Comparison of ENCODE assay signal across 10 cellular contexts in the genomic region with DNA sequence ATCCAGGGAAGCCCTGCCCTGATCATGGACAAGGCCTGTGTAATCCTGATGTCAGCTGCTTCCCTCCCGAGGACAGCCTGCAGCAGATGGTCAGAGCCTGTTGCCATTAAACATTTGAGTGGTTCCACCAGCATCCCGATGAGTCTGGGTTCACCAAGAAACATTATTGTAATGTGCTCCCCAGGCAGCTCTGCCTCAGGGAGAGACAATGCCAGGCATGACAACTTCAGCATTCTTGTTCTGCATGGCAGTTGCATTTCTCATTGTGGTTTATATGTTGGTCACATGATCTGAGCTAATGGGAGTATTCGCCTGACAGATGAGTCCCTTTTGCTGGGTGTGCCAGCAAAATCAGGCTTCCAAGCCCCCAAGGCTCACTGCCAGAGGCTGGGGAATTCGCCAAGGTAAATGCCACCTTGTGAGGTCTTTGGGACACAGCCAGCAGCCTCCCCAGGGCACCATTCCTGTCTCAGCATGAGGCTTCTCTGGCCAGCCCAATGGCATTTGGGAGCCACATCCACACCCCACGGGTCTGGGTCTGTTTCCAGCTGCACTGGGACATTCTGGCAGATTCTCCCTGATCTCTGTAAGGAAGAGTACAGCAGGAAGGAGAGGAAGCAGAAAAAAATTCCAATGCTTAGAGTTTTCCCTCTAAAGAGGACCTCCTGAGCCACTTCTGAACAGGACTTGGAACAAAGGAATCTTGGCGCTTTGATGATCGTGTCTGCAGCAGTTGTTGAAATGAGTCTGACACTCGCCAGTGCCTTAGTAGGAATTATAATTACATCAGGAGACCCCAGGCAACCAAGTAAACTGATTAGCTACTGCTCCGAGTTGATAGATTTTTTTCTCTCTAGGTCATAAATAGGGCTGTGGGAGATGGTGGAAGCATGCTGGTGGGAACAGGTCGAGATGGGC. TPM values are rescaled to one million over a fixed set of nuclear protein-coding genes. Genes with fewer than 3 reads are reported as not detected.
DNase-seq lines count a peak whose midpoint lies in the region; FAIRE-seq and TF ChIP-seq lines count a peak whose summit lies in the region.
"Had no signal": no experiment of that assay in that cellular context is flagged by ENCODE, and none has a peak within 500 bp of the region (broad histone marks: within the 10 kb centered on the region; RNA-seq: fewer than 3 reads in every experiment).

No MANE protein-coding gene starts in this region.

- 2 to 3% methylated on average over 10 of the region's 10 CpGs for WGBS in GM23248 (ENCODE audit: low coverage in 1 of 2, low lambda C conversion rate in 2 of 2, missing lambda C conversion rate in 2 of 2), 2 experiments

- H2AFZ ChIP-seq in GM23248, result no peak overlapping the region

- H3K9me2 ChIP-seq in GM23248 (ENCODE audit: insufficient read depth), result no peaks in the 10 kb centered on the region

- no peak overlapping the region for H3K27ac ChIP-seq in GM23248

- H3K4me3 ChIP-seq in GM23248 (no peak overlapping the region), bronchial epithelial cell (ENCODE audit: low read depth, low read length) (no peak overlapping the region)

- no peaks in the 10 kb centered on the region for H4K20me1 ChIP-seq in GM23248 (ENCODE audit: insufficient read depth)

- no peak overlapping the region for H3K4me3 Mint-ChIP-seq in osteocyte (ENCODE audit: unreplicated experiment)
- H3K4me3 Mint-ChIP-seq: neural crest cell had no signal

- no peak for FAIRE-seq in bronchial epithelial cell (lab: Jason Lieb, UNC)
- FAIRE-seq: GM12891 had no signal

- H3K27me3 Mint-ChIP-seq in osteocyte (ENCODE audit: unreplicated experiment), result no peaks in the 10 kb centered on the region

- peaks cover 3% of the 10 kb centered on the region for H3K9me3 Mint-ChIP-seq in osteocyte (ENCODE audit: unreplicated experiment)
- H3K9me3 Mint-ChIP-seq: neural crest cell had no signal

- peak overlapping the region; percentile 86 for H3K27ac Mint-ChIP-seq in osteocyte (ENCODE audit: unreplicated experiment)

- in situ Hi-C loops in GM23248 (cut with MboI), result no loop called here

- H3K79me2 ChIP-seq in GM23248 (ENCODE audit: insufficient read depth), result no peaks in the 10 kb centered on the region

- peaks cover 14% of the 10 kb centered on the region for H3F3A ChIP-seq in GM23248 (ENCODE audit: insufficient read depth)

- H3K27me3 ChIP-seq in GM23248 (replicated peaks; ENCODE audit: insufficient read depth), result peaks cover 38% of the 10 kb centered on the region
- H3K27me3 ChIP-seq in bronchial epithelial cell (ENCODE audit: control insufficient read depth, insufficient read depth, low read length), result no peaks in the 10 kb centered on the region

- DNase-seq in GM23248 (peak; percentile 86), NCI-H345 (lab: John Stamatoyannopoulos, UW) (peak; percentile 92), bronchial epithelial cell (ENCODE audit: low read depth) (peak; percentile 48), osteocyte (ENCODE audit: extremely low spot score, unreplicated experiment) (peak; percentile 95), SIG-M5 (lab: John Stamatoyannopoulos, UW) (no peak), GF-D8 (lab: John Stamatoyannopoulos, UW) (no peak)
- DNase-seq in activated CD8-positive, alpha-beta memory T cell treated with anti-CD3 and anti-CD28 coated beads for 24 hours, result no peak
- DNase-seq in activated CD4-positive, CD25-positive, alpha-beta regulatory T cell treated with anti-CD3 and anti-CD28 coated beads, Interleukin-2, amount 50 U/mL, for 72 hours, result no peak

- TF ChIP-seq CTCF in bronchial epithelial cell (IDR thresholded peaks at IDR 0.05; ENCODE audit: insufficient read depth, low read length, severe bottlenecking), result no peak
- no peak for TF ChIP-seq CTCF in osteocyte (IDR thresholded peaks at IDR 0.05)

- peaks cover 6% of the 10 kb centered on the region for H3K4me1 Mint-ChIP-seq in osteocyte (ENCODE audit: unreplicated experiment)

- no peaks in the 10 kb centered on the region for H3K36me3 Mint-ChIP-seq in osteocyte (ENCODE audit: unreplicated experiment)

- peak overlapping the region; percentile 44 for H3K4me2 ChIP-seq in GM23248 (ENCODE audit: unreplicated experiment)

- no peaks in the 10 kb centered on the region for H3K9me3 ChIP-seq in GM23248 (ENCODE audit: low read depth)

- H3K4me1 ChIP-seq in GM23248 (ENCODE audit: insufficient read depth), result peaks cover 16% of the 10 kb centered on the region

- H3K9ac ChIP-seq in GM23248, result no peak overlapping the region

- H3K36me3 ChIP-seq in GM23248 (ENCODE audit: low read depth), result no peaks in the 10 kb centered on the region
- H3K36me3 ChIP-seq in bronchial epithelial cell (ENCODE audit: control insufficient read depth, insufficient read depth, low read length), result no peaks in the 10 kb centered on the region

RNA-seq across cellular contexts. Expression of gene KCNIP1, which starts 18.6 kb away (rescaled TPM):
- total RNA-seq in GM23248 (2014; rRNA removed; shearing (Covaris generic)), result not detected in 2 replicates
- polyA plus RNA-seq in GM23248 (2016; fragmentation: Nextera tagmentation; extraction: Ambion mirVana), result not detected in 2 replicates
- total RNA-seq in bronchial epithelial cell, result under 0.01 TPM in 1 of 2 replicates, not detected in the other
- 12.6 and 13.3 TPM in 2 replicates for total RNA-seq in osteocyte

Comparison
In these comparisons a context has a peak if more than half of its experiments do, and no peak if none do; other contexts are left out.
1. DNase-seq: peak in GM23248 (single experiment), NCI-H345 (single experiment), bronchial epithelial cell (single experiment) and osteocyte (single experiment); none in SIG-M5 (single experiment), activated CD8-positive, alpha-beta memory T cell treated with anti-CD3 and anti-CD28 coated beads for 24 hours (single experiment), activated CD4-positive, CD25-positive, alpha-beta regulatory T cell treated with anti-CD3 and anti-CD28 coated beads, Interleukin-2, amount 50 U/mL, for 72 hours (single experiment) and GF-D8 (single experiment).
2. RNA of gene KCNIP1, which starts 18.6 kb away (total RNA-seq): 12.6 to 13.3 TPM in osteocyte; not detected in GM23248 and under 0.01 TPM in bronchial epithelial cell; every median in the first group is over 10 times any median in the second.